ENCODE assay signal across 1 cellular context in genomic region chr12:51883998-51884675, GRCh38.
TF ChIP-seq lines count a peak whose summit lies in the region.

No MANE protein-coding gene starts in this region.

TF ChIP-seq in K562, 482 proteins besides CTCF, POLR2A, EP300 and RAD21 (continued from another document and continues in another):
- TF ChIP-seq ARID4B (CRISPR knock-in tag; IDR thresholded peaks at IDR 0.05): no peak
- TF ChIP-seq POLR2G (IDR thresholded peaks at IDR 0.05; ENCODE audit: low read depth, low read length): no peak
- TF ChIP-seq MBD1 (CRISPR knock-in tag; IDR thresholded peaks at IDR 0.05): no peak
- no peak for TF ChIP-seq EGR1 (conservative IDR thresholded peaks at IDR 0.05)
- TF ChIP-seq ZNF778 (CRISPR knock-in tag; IDR thresholded peaks at IDR 0.05): no peak
- TF ChIP-seq GATAD2A (IDR thresholded peaks at IDR 0.05): no peak
- no peak for TF ChIP-seq PCBP1 (IDR thresholded peaks at IDR 0.05; ENCODE audit: low read depth, low read length, poor library complexity, severe bottlenecking)
- no peak for TF ChIP-seq HNRNPL (IDR thresholded peaks at IDR 0.05; ENCODE audit: low read depth, low read length)
- no peak for TF ChIP-seq PRPF4 (IDR thresholded peaks at IDR 0.05; ENCODE audit: insufficient read depth, low read depth, low read length, poor library complexity, severe bottlenecking)
- no peak for TF ChIP-seq KLF16 (IDR thresholded peaks at IDR 0.05)
- TF ChIP-seq ZKSCAN1 (IDR thresholded peaks at IDR 0.05; ENCODE audit: low read depth, low read length): no peak
- peak; percentile 40; the same call in 1 of the 2 replicates for TF ChIP-seq HINFP (tag; conservative IDR thresholded peaks at IDR 0.05; ENCODE audit: low read depth)
- TF ChIP-seq ATF7 (IDR thresholded peaks at IDR 0.05): no peak
- TF ChIP-seq GTF2E2 (tag; IDR thresholded peaks at IDR 0.05): no peak
- no peak for TF ChIP-seq SOX6 (IDR thresholded peaks at IDR 0.05)
- no peak for TF ChIP-seq MIER1 (IDR thresholded peaks at IDR 0.05; ENCODE audit: low read depth)
- no peak for TF ChIP-seq LEF1 (IDR thresholded peaks at IDR 0.05)
- no peak for TF ChIP-seq MTF1 (CRISPR knock-in tag; IDR thresholded peaks at IDR 0.05; ENCODE audit: borderline replicate concordance)
- TF ChIP-seq MGA (IDR thresholded peaks at IDR 0.05): peak; percentile 5; the same call in 1 of the 2 replicates
- no peak for TF ChIP-seq ESRRA (IDR thresholded peaks at IDR 0.05; ENCODE audit: borderline replicate concordance, low read depth)
- no peak for TF ChIP-seq MXD1 (CRISPR knock-in tag; IDR thresholded peaks at IDR 0.05; ENCODE audit: borderline replicate concordance, poor library complexity, severe bottlenecking)
- peak; percentile 73; the same call in 1 of the 2 replicates for TF ChIP-seq DNMT1 (IDR thresholded peaks at IDR 0.05)
- no peak for TF ChIP-seq KDM5B (IDR thresholded peaks at IDR 0.05; ENCODE audit: insufficient replicate concordance, low read depth, low read length)
- no peak for TF ChIP-seq CHAMP1 (IDR thresholded peaks at IDR 0.05)
- no peak for TF ChIP-seq BDP1 (IDR thresholded peaks at IDR 0.05; ENCODE audit: insufficient read depth, insufficient read length)
- TF ChIP-seq ZNF780A (CRISPR knock-in tag; IDR thresholded peaks at IDR 0.05): no peak
- no peak for TF ChIP-seq CBFB (CRISPR knock-in tag; IDR thresholded peaks at IDR 0.05)
- TF ChIP-seq HDGF (IDR thresholded peaks at IDR 0.05): 0 out of 2 replicates have a peak, but pooled peaks have one; percentile 28
- TF ChIP-seq EHMT2 (IDR thresholded peaks at IDR 0.05): no peak; the same call in 1 of the 2 replicates
- no peak for TF ChIP-seq GTF3C2 (IDR thresholded peaks at IDR 0.05; ENCODE audit: borderline replicate concordance, extremely low read depth, insufficient read length)
- no peak for TF ChIP-seq ZNF561 (CRISPR knock-in tag; conservative IDR thresholded peaks at IDR 0.05)
- TF ChIP-seq RBM15 (IDR thresholded peaks at IDR 0.05; ENCODE audit: insufficient read depth, low read length): no peak
- TF ChIP-seq GATA2 (CRISPR knock-in tag; IDR thresholded peaks at IDR 0.05): no peak
- peak; percentile 69; the same call in 1 of the 2 replicates for TF ChIP-seq PTTG1 (tag; IDR thresholded peaks at IDR 0.05; ENCODE audit: low read depth)
- TF ChIP-seq HCFC1 (IDR thresholded peaks at IDR 0.05; ENCODE audit: low read depth, low read length): no peak
